ENCODE assay signal across 35 cellular contexts in genomic region chr11:129724866-129725265, GRCh38.
"Had no signal": no experiment of that assay in that cellular context is flagged by ENCODE, and none has a peak within 500 bp of the region (broad histone marks: within the 10 kb centered on the region; RNA-seq: fewer than 3 reads in every experiment).

No MANE protein-coding gene starts in this region.

- H3K27ac Mint-ChIP-seq: activated B cell treated with CpG ODN at 0.5 μM for 24 hours; activated CD8-positive, alpha-beta T cell treated with anti-CD3 and anti-CD28 coated beads for 36 hours; activated naive CD4-positive, alpha-beta T cell treated with anti-CD3 and anti-CD28 coated beads for 36 hours; activated naive CD4-positive, alpha-beta T cell treated with anti-CD3 and anti-CD28 coated beads, Interleukin-2, amount 50 U/mL, for 24 hours; activated naive CD8-positive, alpha-beta T cell treated with anti-CD3 and anti-CD28 coated beads for 36 hours; activated naive CD8-positive, alpha-beta T cell treated with anti-CD3 and anti-CD28 coated beads, Interleukin-2, amount 50 U/mL, for 24 hours; activated T-helper 1 cell treated with anti-CD3 and anti-CD28 coated beads, Interleukin-12 subunit alpha, Interleukin-12 subunit beta, Interleukin-2, Interleukin-4 antibody, amounts not matched to agents 30 ng/mL and 10 ng/mL and 1 ng/mL, durations not matched to agents 14 hours and 24 hours and 36 hours; activated T-helper 2 cell treated with anti-CD3 and anti-CD28 coated beads, Interferon-gamma antibody, Interleukin-2, Interleukin-4, amounts not matched to agents 10 μg/mL and 5 μg/mL and 100 μg/mL, durations not matched to agents 14 hours and 24 hours and 36 hours; dendritic cell treated with granulocyte-macrophage colony-stimulating factor and Interleukin-4, amounts not matched to agents 40 ng/mL and 50 ng/mL, for 4 days; endodermal cell; T-helper 17 cell; T-helper 2 cell treated with Interferon-gamma antibody and Interleukin-4, amounts not matched to agents 5 μg/mL and 100 μg/mL, for 36 hours had no signal

- H3K4me3 Mint-ChIP-seq: activated B cell treated with CpG ODN at 0.5 μM for 24 hours; activated CD8-positive, alpha-beta T cell treated with anti-CD3 and anti-CD28 coated beads for 36 hours; activated naive CD4-positive, alpha-beta T cell treated with anti-CD3 and anti-CD28 coated beads for 36 hours; activated naive CD4-positive, alpha-beta T cell treated with anti-CD3 and anti-CD28 coated beads, Interleukin-2, amount 50 U/mL, for 24 hours; activated naive CD8-positive, alpha-beta T cell treated with anti-CD3 and anti-CD28 coated beads for 36 hours; activated naive CD8-positive, alpha-beta T cell treated with anti-CD3 and anti-CD28 coated beads, Interleukin-2, amount 50 U/mL, for 24 hours; activated T-helper 1 cell treated with anti-CD3 and anti-CD28 coated beads, Interleukin-12 subunit alpha, Interleukin-12 subunit beta, Interleukin-2, Interleukin-4 antibody, amounts not matched to agents 30 ng/mL and 10 ng/mL and 1 ng/mL, durations not matched to agents 14 hours and 24 hours and 36 hours; central memory CD8-positive, alpha-beta T cell; dendritic cell treated with granulocyte-macrophage colony-stimulating factor and Interleukin-4, amounts not matched to agents 40 ng/mL and 50 ng/mL, for 4 days; endodermal cell; T-helper 17 cell; T-helper 2 cell treated with Interferon-gamma antibody and Interleukin-4, amounts not matched to agents 5 μg/mL and 100 μg/mL, for 36 hours had no signal

- H3K36me3 ChIP-seq: adrenal gland, esophagus squamous epithelium, gastrocnemius medialis, heart left ventricle, WERI-Rb-1 had no signal

- H3K9me3 Mint-ChIP-seq: activated B cell treated with CpG ODN at 0.5 μM for 24 hours; activated CD8-positive, alpha-beta T cell treated with anti-CD3 and anti-CD28 coated beads for 36 hours; activated naive CD4-positive, alpha-beta T cell treated with anti-CD3 and anti-CD28 coated beads for 36 hours; activated naive CD4-positive, alpha-beta T cell treated with anti-CD3 and anti-CD28 coated beads, Interleukin-2, amount 50 U/mL, for 24 hours; activated naive CD8-positive, alpha-beta T cell treated with anti-CD3 and anti-CD28 coated beads for 36 hours; activated naive CD8-positive, alpha-beta T cell treated with anti-CD3 and anti-CD28 coated beads, Interleukin-2, amount 50 U/mL, for 24 hours; activated T-helper 1 cell treated with anti-CD3 and anti-CD28 coated beads, Interleukin-12 subunit alpha, Interleukin-12 subunit beta, Interleukin-2, Interleukin-4 antibody, amounts not matched to agents 30 ng/mL and 10 ng/mL and 1 ng/mL, durations not matched to agents 14 hours and 24 hours and 36 hours; activated T-helper 2 cell treated with anti-CD3 and anti-CD28 coated beads, Interferon-gamma antibody, Interleukin-2, Interleukin-4, amounts not matched to agents 10 μg/mL and 5 μg/mL and 100 μg/mL, durations not matched to agents 14 hours and 24 hours and 36 hours; central memory CD8-positive, alpha-beta T cell; dendritic cell treated with granulocyte-macrophage colony-stimulating factor and Interleukin-4, amounts not matched to agents 40 ng/mL and 50 ng/mL, for 4 days; endodermal cell; T-helper 2 cell treated with Interferon-gamma antibody and Interleukin-4, amounts not matched to agents 5 μg/mL and 100 μg/mL, for 36 hours had no signal

- H3K36me3 Mint-ChIP-seq: activated naive CD8-positive, alpha-beta T cell treated with anti-CD3 and anti-CD28 coated beads for 36 hours had no signal

- H3K27me3 Mint-ChIP-seq: activated B cell treated with CpG ODN at 0.5 μM for 24 hours; activated CD8-positive, alpha-beta T cell treated with anti-CD3 and anti-CD28 coated beads for 36 hours; activated naive CD4-positive, alpha-beta T cell treated with anti-CD3 and anti-CD28 coated beads, Interleukin-2, amount 50 U/mL, for 24 hours; activated naive CD8-positive, alpha-beta T cell treated with anti-CD3 and anti-CD28 coated beads for 36 hours; activated naive CD8-positive, alpha-beta T cell treated with anti-CD3 and anti-CD28 coated beads, Interleukin-2, amount 50 U/mL, for 24 hours; T-helper 17 cell had no signal

- H3K27me3 ChIP-seq: adrenal gland, body of pancreas, esophagus squamous epithelium, gastrocnemius medialis had no signal

- DNase-seq: activated B cell treated with CpG ODN at 0.5 μM for 24 hours; activated CD4-positive, alpha-beta T cell treated with anti-CD3 and anti-CD28 coated beads for 48 hours; activated CD4-positive, alpha-beta T cell treated with anti-CD3 and anti-CD28 coated beads, Interleukin-2, amount 50 U/mL, for 1 hour; activated CD4-positive, alpha-beta T cell treated with anti-CD3 and anti-CD28 coated beads, Interleukin-2, amount 50 U/mL, for 48 hours; activated CD8-positive, alpha-beta memory T cell treated with anti-CD3 and anti-CD28 coated beads for 24 hours; activated CD8-positive, alpha-beta T cell treated with anti-CD3 and anti-CD28 coated beads for 36 hours; activated effector memory CD4-positive, alpha-beta T cell treated with anti-CD3 and anti-CD28 coated beads, Interleukin-2, amount 50 U/mL, for 16 hours; activated naive CD4-positive, alpha-beta T cell treated with anti-CD3 and anti-CD28 coated beads for 36 hours; activated naive CD8-positive, alpha-beta T cell treated with anti-CD3 and anti-CD28 coated beads for 36 hours; activated naive CD8-positive, alpha-beta T cell treated with anti-CD3 and anti-CD28 coated beads, Interleukin-2, amount 50 U/mL, for 24 hours; activated T-cell treated with anti-CD3 and anti-CD28 coated beads, Interleukin-2, amount 50 U/mL, for 48 hours; adrenal gland; amygdala; aorta; body of pancreas; effector memory CD4-positive, alpha-beta T cell; esophagus squamous epithelium; foreskin fibroblast; gastrocnemius medialis; glutamatergic neuron; heart left ventricle; T-helper 1 cell; T-helper 17 cell; T1000; WERI-Rb-1 had no signal

- H3K4me1 ChIP-seq: adrenal gland, gastrocnemius medialis, heart left ventricle had no signal

- H3K9me3 ChIP-seq: adrenal gland, body of pancreas, esophagus squamous epithelium, gastrocnemius medialis, heart left ventricle had no signal

- H3K4me3 ChIP-seq: adrenal gland, body of pancreas, coronary artery, dorsolateral prefrontal cortex, esophagus squamous epithelium, gastrocnemius medialis, heart left ventricle had no signal

- H3K4me1 Mint-ChIP-seq: activated B cell treated with CpG ODN at 0.5 μM for 24 hours; activated naive CD8-positive, alpha-beta T cell treated with anti-CD3 and anti-CD28 coated beads for 36 hours; central memory CD8-positive, alpha-beta T cell had no signal

- H3K27ac ChIP-seq: adrenal gland, body of pancreas, coronary artery, dorsolateral prefrontal cortex, esophagus squamous epithelium, gastrocnemius medialis, heart left ventricle, WERI-Rb-1 had no signal

- ATAC-seq: activated CD4-positive, CD25-positive, alpha-beta regulatory T cell treated with anti-CD3 and anti-CD28 coated beads, Interleukin-2, amount 50 U/mL, for 24 hours; activated CD8-positive, alpha-beta T cell treated with anti-CD3 and anti-CD28 coated beads for 36 hours; activated naive CD8-positive, alpha-beta T cell treated with anti-CD3 and anti-CD28 coated beads, Interleukin-2, amount 50 U/mL, for 24 hours; body of pancreas; gastrocnemius medialis; heart left ventricle; T-helper 17 cell had no signal
